ENCODE assay signal across 8 cellular contexts in genomic region chr22:28741200-28741757, GRCh38. TPM values are rescaled to one million over a fixed set of nuclear protein-coding genes. Genes with fewer than 3 reads are reported as not detected.
DNase-seq lines count a peak whose midpoint lies in the region; ATAC-seq, FAIRE-seq and TF ChIP-seq lines count a peak whose summit lies in the region.

No MANE protein-coding gene starts in this region.

- peak overlapping the region; percentile 79 for H3K4me2 ChIP-seq in PC-9

- CTCF ChIA-PET in PC-9 (lab: Charles Lee) = no interaction called here

- H3K36me3 ChIP-seq in PC-9 (ENCODE audit: low read depth) (peaks cover 6% of the 10 kb centered on the region; the same call in 1 of the 2 replicates), esophagus (ENCODE audit: control insufficient read depth in 2 of 2, insufficient read depth in 2 of 2, low read length in 1 of 2) (peaks cover 3 to 5% of the 10 kb centered on the region in 2 donors), prostate gland (peaks cover 0 to 3% of the 10 kb centered on the region in 2 donors)

- no peaks in the 10 kb centered on the region for H3K27me3 ChIP-seq in PC-9 (ENCODE audit: insufficient read depth, low read depth)
- no peaks in the 10 kb centered on the region for H3K27me3 ChIP-seq in esophagus (ENCODE audit: control insufficient read depth in 1 of 2, insufficient read depth in 2 of 2, low read length in 2 of 2)
- H3K27me3 ChIP-seq in prostate gland (replicated peaks; ENCODE audit: insufficient read depth) = no peaks in the 10 kb centered on the region

- H3K4me3 ChIP-seq in GM12865 (ENCODE audit: low read depth, low read length) = peak overlapping the region; percentile 91
- peak overlapping the region; percentile 88 for H3K4me3 ChIP-seq in PC-9
- peak overlapping the region; percentile 73 to 76 for H3K4me3 ChIP-seq in esophagus (ENCODE audit: low read depth in 1 of 2, low read length in 2 of 2)
- peak overlapping the region; percentile 78 to 94 for H3K4me3 ChIP-seq in prostate gland

- no peaks in the 10 kb centered on the region for H3K9me3 ChIP-seq in PC-9 (ENCODE audit: insufficient read depth, low read depth)
- no peaks in the 10 kb centered on the region for H3K9me3 ChIP-seq in esophagus (ENCODE audit: control insufficient read depth in 2 of 2, insufficient read depth in 1 of 2, low read depth in 1 of 2, low read length in 1 of 2)
- H3K9me3 ChIP-seq in prostate gland = no peaks in the 10 kb centered on the region

- H3K4me1 ChIP-seq in PC-9 (replicated peaks; ENCODE audit: insufficient read depth) (peaks cover 15% of the 10 kb centered on the region; the same call in 1 of the 2 replicates), esophagus (ENCODE audit: control insufficient read depth in 2 of 2, insufficient read depth in 2 of 2, low read length in 1 of 2) (no peaks in the 10 kb centered on the region), prostate gland (replicated peaks) (no peaks in the 10 kb centered on the region)

- BruUV-seq in PC-9 (replicated peaks; lab: Mats Ljungman, UMichigan) = TSS peak; percentile 54

- TF ChIP-seq CTCF in GM12865 (IDR thresholded peaks at IDR 0.05; ENCODE audit: insufficient read depth, low read depth, low read length, missing control alignments) (no peak), PC-9 (conservative IDR thresholded peaks at IDR 0.05) (no peak), prostate gland (IDR thresholded peaks at IDR 0.05) (no peak), D721Med (IDR thresholded peaks at IDR 0.05; ENCODE audit: insufficient read depth, missing control alignments) (no peak)

- peak overlapping the region; percentile 85 for H2AFZ ChIP-seq in PC-9

- intact Hi-C loops in PC-9 (cut with micrococcal nuclease; ENCODE audit: unreplicated experiment) = no loop called here
- intact Hi-C loops in prostate gland (cut with DNase I) = loop anchor here (1.0 kb wide), 2 partner anchors 29 to 59 kb away; partner anchors contain the start of gene XBP1

- POLR2A ChIA-PET in PC-9 (lab: Charles Lee; ENCODE audit: unreplicated experiment) = interaction anchor here (0.6 to 0.7 kb wide), 3 partner anchors 235 to 388 kb away, joined by 3 to 5 read pairs (median 3); partner anchors contain the start of gene KREMEN1

- H4K20me1 ChIP-seq in PC-9 (ENCODE audit: insufficient read depth) = no peaks in the 10 kb centered on the region

- FAIRE-seq in D721Med (lab: Jason Lieb, UNC) = no peak

- H3K27ac ChIP-seq in PC-9 (no peak overlapping the region), esophagus (ENCODE audit: low read depth in 2 of 2, low read length in 1 of 2) (peak overlapping the region in 1 of 2 donors; percentile 56), prostate gland (peak overlapping the region in 1 of 2 donors; percentile 96)

- 6 to 10% methylated on average over 16 of the region's 16 CpGs for WGBS in esophagus, 2 donors
- 8% methylated on average over 16 of the region's 16 CpGs for WGBS in prostate gland

- no peak for ATAC-seq in HG02763 (IDR thresholded peaks at IDR 0.05; ENCODE audit: unreplicated experiment)
- no peak for ATAC-seq in HG03565 (IDR thresholded peaks at IDR 0.05; ENCODE audit: unreplicated experiment)

- TF ChIP-seq POLR2A in prostate gland (IDR thresholded peaks at IDR 0.05) = no peak

- DNase-seq in GM12865 (ENCODE audit: low read depth) (no peak), PC-9 (no peak), prostate gland (ENCODE audit: low spot score) (no peak), CD1c-positive myeloid dendritic cell (ENCODE audit: extremely low spot score) (no peak), D721Med (ENCODE audit: insufficient read length, low spot score) (no peak)

- H3F3A ChIP-seq in PC-9 (ENCODE audit: insufficient read depth, low read depth) = 0 out of 2 replicates have a peak, but pooled peaks cover 3% of the 10 kb centered on the region

- no peaks in the 10 kb centered on the region for H3K9me2 ChIP-seq in PC-9 (ENCODE audit: insufficient read depth)

- H3K79me2 ChIP-seq in PC-9 (ENCODE audit: low read depth) = peaks cover 56% of the 10 kb centered on the region

RNA-seq across cellular contexts. Expression of gene CHEK2, which starts 0.3 kb away (rescaled TPM):
- total RNA-seq in PC-9 (2021) (27.2 and 32.8 TPM in 2 replicates), prostate gland (10 to 100 TPM; 15.6 to 18.6 TPM)
- polyA plus RNA-seq in esophagus = 10 to 100 TPM; 11.2 to 14.8 TPM

RNA-seq across cellular contexts. Expression of gene HSCB, which starts 0.6 kb away (rescaled TPM):
- total RNA-seq in PC-9 (2021) (8.3 and 10.0 TPM in 2 replicates), prostate gland (10 to 100 TPM; 27.9 to 39.5 TPM)
- 10 to 100 TPM; 10.4 to 11.4 TPM for polyA plus RNA-seq in esophagus

RNA-seq across cellular contexts. Expression of gene CCDC117, which starts 31.2 kb away (rescaled TPM):
- total RNA-seq in PC-9 (2021) = 11.4 and 12.3 TPM in 2 replicates
- polyA plus RNA-seq in esophagus = 1 to 10 TPM; 4.8 to 7.5 TPM
- total RNA-seq in prostate gland = 10 to 100 TPM; 29.5 to 54.4 TPM

RNA-seq across cellular contexts. Expression of gene XBP1, which starts 59.1 kb away (rescaled TPM):
- 35.2 and 47.7 TPM in 2 replicates for total RNA-seq in PC-9 (2021)
- 10 to 100 TPM; 30.5 to 84.1 TPM for polyA plus RNA-seq in esophagus
- 100 to 1,000 TPM; 200 to 798 TPM for total RNA-seq in prostate gland
